ENCODE assay signal across 10 cellular contexts in the genomic region with DNA sequence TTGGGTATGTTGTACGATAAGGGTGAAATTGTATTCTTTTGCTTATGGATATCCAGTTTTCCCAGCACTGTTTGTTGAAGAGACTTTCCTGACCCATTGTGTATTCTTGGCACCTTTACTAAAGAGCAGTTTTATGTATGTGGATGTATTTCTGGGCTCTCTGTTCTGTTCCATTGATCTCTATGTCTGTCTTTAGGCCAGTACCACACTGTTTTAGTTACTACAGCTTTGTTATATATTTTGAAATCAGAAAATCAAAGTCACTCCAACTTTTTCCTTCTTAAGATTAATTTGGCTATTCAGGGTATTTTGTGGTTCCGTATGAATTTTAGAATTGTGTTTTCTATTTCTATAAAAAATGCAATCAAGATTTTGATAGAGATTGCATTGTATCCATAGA.
"Had no signal": no experiment of that assay in that cellular context is flagged by ENCODE, and none has a peak within 500 bp of the region (broad histone marks: within the 10 kb centered on the region; RNA-seq: fewer than 3 reads in every experiment).

No MANE protein-coding gene starts in this region.

- H3K27ac ChIP-seq: GM23248 had no signal

- H3K4me3 Mint-ChIP-seq: GM23338, H9, HFFc6 had no signal

- H3K27ac Mint-ChIP-seq: GM23338, H9, HFFc6 had no signal

- H3K36me3 ChIP-seq: HAP-1 had no signal

- H2AFZ ChIP-seq: GM23248, GM23338 had no signal

- ATAC-seq: GM23338 had no signal

- H3K4me2 ChIP-seq: GM23338 had no signal

- H3K9ac ChIP-seq: GM23248 had no signal

- H3K4me1 Mint-ChIP-seq: GM23338, H9 had no signal

- H3K9me3 ChIP-seq: HAP-1 had no signal

- DNase-seq: GM23248, GOT3, H7, H9, HCEC 1CT, HFFc6 had no signal

- FAIRE-seq: H1, H54 had no signal

- H3K4me3 ChIP-seq: GM23248, GM23338, HAP-1 had no signal

- H3K4me1 ChIP-seq: HAP-1 had no signal
